9 cellular contexts compared by ENCODE assay signal in genomic region chr9:33836261-33836660, GRCh38. TPM values are rescaled to one million over a fixed set of nuclear protein-coding genes. Genes with fewer than 3 reads are reported as not detected.
DNase-seq lines count a peak whose midpoint lies in the region; ATAC-seq and TF ChIP-seq lines count a peak whose summit lies in the region.
"Not testable (repeated sequence)": the region's sequence is repeated elsewhere in the genome, so short reads cannot be mapped to it uniquely, and the experiment has no call there.
"Had no signal": no experiment of that assay in that cellular context is flagged by ENCODE, and none has a peak within 500 bp of the region (broad histone marks: within the 10 kb centered on the region; RNA-seq: fewer than 3 reads in every experiment).

No MANE protein-coding gene starts in this region.

- H3K9me3 ChIP-seq in right cardiac atrium (ENCODE audit: control insufficient read depth, low read length); suprapubic skin: not testable (repeated sequence)

- not testable (repeated sequence) for TF ChIP-seq POLR2A in suprapubic skin (IDR thresholded peaks at IDR 0.05)

- peaks cover 25 to 55% of the 10 kb centered on the region in 2 donors for H3K4me1 Mint-ChIP-seq in effector memory CD8-positive, alpha-beta T cell (ENCODE audit: low read depth in 2 of 2)
- peaks cover 26% of the 10 kb centered on the region for H3K4me1 Mint-ChIP-seq in osteocyte (ENCODE audit: unreplicated experiment)

- TF ChIP-seq EP300 in suprapubic skin (IDR thresholded peaks at IDR 0.05) = not testable (repeated sequence)

- not testable (repeated sequence) for H3K27me3 ChIP-seq in right cardiac atrium (ENCODE audit: control insufficient read depth, insufficient read depth); suprapubic skin

- H3K4me3 Mint-ChIP-seq in effector memory CD8-positive, alpha-beta T cell; osteocyte (ENCODE audit: unreplicated experiment): not testable (repeated sequence)

- TF ChIP-seq CTCF in osteocyte (IDR thresholded peaks at IDR 0.05); suprapubic skin (IDR thresholded peaks at IDR 0.05): not testable (repeated sequence)

- H3K36me3 Mint-ChIP-seq in effector memory CD8-positive, alpha-beta T cell (ENCODE audit: insufficient read depth); osteocyte (ENCODE audit: unreplicated experiment): not testable (repeated sequence)

- peak; percentile 90 for DNase-seq in CD1c-positive myeloid dendritic cell (ENCODE audit: extremely low spot score)
- peak; percentile 61 for DNase-seq in HS-27A (ENCODE audit: low read depth)
- peak; percentile 63 for DNase-seq in RPMI7951 (ENCODE audit: low read depth)
- peak; percentile 54 for DNase-seq in activated effector memory CD4-positive, alpha-beta T cell treated with anti-CD3 and anti-CD28 coated beads, Interleukin-2, amount 50 U/mL, for 16 hours
- not testable (repeated sequence) for DNase-seq in effector memory CD8-positive, alpha-beta T cell; osteocyte (ENCODE audit: extremely low spot score, unreplicated experiment); suprapubic skin (ENCODE audit: low spot score in 2 of 2)
- DNase-seq in right cardiac atrium = peak in 1 of 3 donors; percentile 27

- not testable (repeated sequence) for H3K4me3 ChIP-seq in right cardiac atrium (ENCODE audit: low read length); suprapubic skin

- not testable (repeated sequence) for H3K4me1 ChIP-seq in right cardiac atrium (ENCODE audit: control insufficient read depth, insufficient read depth, low read length)
- H3K4me1 ChIP-seq in suprapubic skin = peaks cover 26% of the 10 kb centered on the region

- not testable (repeated sequence) for ATAC-seq in effector memory CD8-positive, alpha-beta T cell (replicated peaks)
- peak; percentile 76 for ATAC-seq in right cardiac atrium

- WGBS in right cardiac atrium = 49% methylated on average over 2 of the region's 2 CpGs
- 52% methylated on average over 2 of the region's 2 CpGs for WGBS in suprapubic skin

- intact Hi-C loops in right cardiac atrium (cut with DNase I) = not testable (repeated sequence)

- not testable (repeated sequence) for H3K36me3 ChIP-seq in suprapubic skin

- H3K9me3 Mint-ChIP-seq in effector memory CD8-positive, alpha-beta T cell; osteocyte (ENCODE audit: unreplicated experiment): not testable (repeated sequence)

- H3K27ac ChIP-seq in right cardiac atrium (ENCODE audit: low read length) (peak overlapping the region; percentile 37), suprapubic skin (peak overlapping the region; percentile 68)

- H3K27me3 Mint-ChIP-seq in effector memory CD8-positive, alpha-beta T cell; osteocyte (ENCODE audit: unreplicated experiment): not testable (repeated sequence)

- H3K27ac Mint-ChIP-seq in effector memory CD8-positive, alpha-beta T cell = peak overlapping the region; percentile 35 to 52
- H3K27ac Mint-ChIP-seq in osteocyte (ENCODE audit: unreplicated experiment) = peak overlapping the region; percentile 81

RNA-seq across cellular contexts. Expression of gene UBE2R2, which starts 19.3 kb away (rescaled TPM):
- total RNA-seq in RPMI7951 (2014; rRNA removed; shearing (Covaris generic)) = 13.0 and 18.5 TPM in 2 replicates
- 10 to 100 TPM; 34.9 to 43.8 (median 38.6) TPM for total RNA-seq in right cardiac atrium
- 23.9 TPM for polyA plus RNA-seq in right cardiac atrium
- total RNA-seq in osteocyte = 48.1 and 49.1 TPM in 2 replicates
- 10 to 100 TPM; 29.2 to 36.4 (median 33.5) TPM for total RNA-seq in suprapubic skin

RNA-seq across cellular contexts. Expression of gene PRSS3, which starts 40.9 kb away (rescaled TPM):
- total RNA-seq in RPMI7951 (2014; rRNA removed; shearing (Covaris generic)) = 2.6 and 7.1 TPM in 2 replicates
- total RNA-seq in right cardiac atrium (not detected), osteocyte (not detected in 2 replicates), suprapubic skin (10 to 100 TPM; 14.1 to 53.7 (median 25.1) TPM)
- polyA plus RNA-seq in right cardiac atrium = not detected
- total RNA-seq: CD4-positive, CD25-positive, alpha-beta regulatory T cell had no signal
- polyA plus RNA-seq: CD4-positive, CD25-positive, alpha-beta regulatory T cell had no signal
